ENCODE assay signal across 11 cellular contexts in the genomic region with DNA sequence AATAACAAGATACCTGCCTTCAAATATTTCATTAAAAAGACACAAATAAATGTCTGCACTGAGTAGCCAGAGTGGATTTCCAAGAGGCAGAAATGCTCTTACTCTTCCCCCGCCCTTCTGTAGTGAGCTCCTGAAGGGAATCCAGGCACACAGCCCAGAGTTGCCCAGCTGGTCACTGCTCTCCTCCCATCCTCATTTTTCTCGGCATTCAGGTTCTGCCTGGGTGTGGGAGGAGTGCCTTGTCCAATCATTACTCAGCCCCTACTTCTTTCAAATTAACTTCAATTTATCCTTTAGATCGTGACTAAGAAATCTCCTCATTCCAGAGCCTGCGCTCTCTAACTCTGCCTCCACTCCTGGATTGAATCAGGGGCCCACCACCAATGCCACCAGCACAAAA. TPM values are rescaled to one million over a fixed set of nuclear protein-coding genes. Genes with fewer than 3 reads are reported as not detected.
DNase-seq lines count a peak whose midpoint lies in the region; ATAC-seq and TF ChIP-seq lines count a peak whose summit lies in the region.
"Had no signal": no experiment of that assay in that cellular context is flagged by ENCODE, and none has a peak within 500 bp of the region (broad histone marks: within the 10 kb centered on the region; RNA-seq: fewer than 3 reads in every experiment).

No MANE protein-coding gene starts in this region.

- peaks cover 11% of the 10 kb centered on the region in 2 donors for H3K4me1 ChIP-seq in aorta (ENCODE audit: control insufficient read depth in 1 of 2, insufficient read depth in 2 of 2, low read length in 2 of 2)

- H3K9me3 Mint-ChIP-seq in mesothelial cell of epicardium: no peaks in the 10 kb centered on the region
- H3K9me3 Mint-ChIP-seq: activated CD4-positive, alpha-beta memory T cell treated with anti-CD3 and anti-CD28 coated beads for 36 hours had no signal

- ATAC-seq in Right ventricle myocardium inferior: peak; percentile 81
- ATAC-seq in aorta (ENCODE audit: low FRiP score): peak; percentile 71
- no peak for ATAC-seq in HG03521 (IDR thresholded peaks at IDR 0.05; ENCODE audit: unreplicated experiment)
- no peak for ATAC-seq in HG03108 (IDR thresholded peaks at IDR 0.05; ENCODE audit: unreplicated experiment)
- ATAC-seq: HCT116 had no signal

- no peak for TF ChIP-seq CTCF in mesothelial cell of epicardium (IDR thresholded peaks at IDR 0.05; ENCODE audit: unreplicated experiment)

- H3K9me3 ChIP-seq in aorta (ENCODE audit: control insufficient read depth, low read length): no peaks in the 10 kb centered on the region
- H3K9me3 ChIP-seq: Caco-2 had no signal

- WGBS in aorta, 2 donors: 5 to 13% methylated on average over 4 of the region's 4 CpGs

- H3K4me1 Mint-ChIP-seq in mesothelial cell of epicardium: peaks cover 59% of the 10 kb centered on the region

- no peak overlapping the region for H3K4me3 ChIP-seq in aorta (ENCODE audit: low read length in 2 of 2)

- H3K27me3 Mint-ChIP-seq in mesothelial cell of epicardium (ENCODE audit: low read depth): no peaks in the 10 kb centered on the region
- H3K27me3 Mint-ChIP-seq: activated CD4-positive, alpha-beta memory T cell treated with anti-CD3 and anti-CD28 coated beads for 36 hours had no signal

- no peak overlapping the region for H3K4me3 Mint-ChIP-seq in mesothelial cell of epicardium
- H3K4me3 Mint-ChIP-seq: activated CD4-positive, alpha-beta memory T cell treated with anti-CD3 and anti-CD28 coated beads for 36 hours had no signal

- peak overlapping the region; percentile 32 to 44 for H3K27ac ChIP-seq in aorta (ENCODE audit: low read depth in 1 of 2, low read length in 2 of 2)

- intact Hi-C loops in Right ventricle myocardium inferior (cut with DNase I) (no loop called here), cardiac septum (cut with DNase I) (no loop called here), aorta (cut with DNase I) (no loop called here)

- peak overlapping the region; percentile 64 for H3K27ac Mint-ChIP-seq in mesothelial cell of epicardium
- H3K27ac Mint-ChIP-seq: activated CD4-positive, alpha-beta memory T cell treated with anti-CD3 and anti-CD28 coated beads for 36 hours had no signal

- DNase-seq in Right ventricle myocardium inferior (ENCODE audit: missing footprints) (no peak), cardiac septum (ENCODE audit: low spot score) (no peak), dedifferentiated amniotic fluid mesenchymal stem cell (ENCODE audit: extremely low spot score) (peak; percentile 76), mesothelial cell of epicardium (ENCODE audit: low spot score in 2 of 2, unreplicated experiment in 2 of 2) (peak in 1 of 2 experiments; percentile 53), aorta (peak; percentile 79 to 83), T-helper 1 cell (no peak)
- DNase-seq: activated CD4-positive, alpha-beta memory T cell treated with anti-CD3 and anti-CD28 coated beads for 36 hours; Caco-2 had no signal

- H3K36me3 Mint-ChIP-seq in mesothelial cell of epicardium: peaks cover 9% of the 10 kb centered on the region

- no peaks in the 10 kb centered on the region for H3K27me3 ChIP-seq in aorta (ENCODE audit: control insufficient read depth in 1 of 2, insufficient read depth in 2 of 2, low read length in 1 of 2)

- peaks cover 0 to 2% of the 10 kb centered on the region in 2 donors for H3K36me3 ChIP-seq in aorta (ENCODE audit: control insufficient read depth in 1 of 2, insufficient read depth in 2 of 2, low read length in 1 of 2)

RNA-seq across cellular contexts. Expression of gene CCDC6, which starts 12.2 kb away (rescaled TPM):
- 16.2 TPM for total RNA-seq in Right ventricle myocardium inferior
- 20.0 TPM for total RNA-seq in cardiac septum
- 49.3 to 51.4 TPM (median 50.5 TPM) in 3 replicates for total RNA-seq in mesothelial cell of epicardium
- total RNA-seq in aorta: 10 to 100 TPM; 78.0 to 90.0 TPM
- polyA plus RNA-seq in aorta: 10 to 100 TPM; 21.8 to 25.3 TPM

Comparison
In these comparisons a context has a peak if more than half of its experiments do, and no peak if none do; other contexts are left out.
1. ATAC-seq: peak in Right ventricle myocardium inferior (single experiment) and aorta (single experiment); none in HG03521 (single experiment) and HG03108 (single experiment).
2. DNase-seq: peak in dedifferentiated amniotic fluid mesenchymal stem cell (single experiment) and aorta (2 of 2); none in Right ventricle myocardium inferior (single experiment), cardiac septum (single experiment) and T-helper 1 cell (0 of 5).